9 cellular contexts compared by ENCODE assay signal in the genomic region with DNA sequence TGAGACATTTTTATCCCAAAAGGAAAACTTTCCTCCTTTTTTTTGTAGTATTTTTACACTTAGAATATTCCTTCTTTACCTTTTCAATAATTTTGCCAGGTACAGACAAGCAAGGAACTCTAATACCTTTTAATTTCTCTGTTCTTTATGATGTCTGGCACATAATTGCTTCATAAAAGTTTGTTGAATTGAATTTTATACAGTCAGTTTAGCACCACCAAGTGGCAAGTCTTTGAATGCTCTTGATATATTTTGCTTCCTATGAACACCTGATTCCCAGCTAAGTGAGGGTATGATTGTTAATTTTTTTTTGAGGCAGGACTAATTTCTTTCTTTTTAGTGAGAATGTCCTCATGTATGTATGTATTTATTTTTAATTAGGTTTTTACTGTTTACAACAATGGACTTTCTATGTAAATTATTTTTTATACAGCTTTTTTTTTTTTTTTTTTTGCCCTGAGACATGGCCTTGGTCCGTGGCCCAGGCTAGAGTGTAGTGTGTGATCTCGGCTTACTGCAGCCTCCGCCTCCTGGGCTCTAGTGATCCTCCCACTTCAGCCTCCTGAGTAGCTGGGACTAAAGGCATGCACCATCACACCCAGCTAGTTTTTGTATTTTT. TPM values are rescaled to one million over a fixed set of nuclear protein-coding genes. Genes with fewer than 3 reads are reported as not detected.
DNase-seq lines count a peak whose midpoint lies in the region; ATAC-seq and TF ChIP-seq lines count a peak whose summit lies in the region.
"Had no signal": no experiment of that assay in that cellular context is flagged by ENCODE, and none has a peak within 500 bp of the region (broad histone marks: within the 10 kb centered on the region; RNA-seq: fewer than 3 reads in every experiment).

No MANE protein-coding gene starts in this region.

- H3K36me3 Mint-ChIP-seq in chondrocyte (ENCODE audit: low read depth) (peaks cover 3% of the 10 kb centered on the region), naive B cell (peaks cover 0 to 5% of the 10 kb centered on the region in 2 donors)
- H3K36me3 Mint-ChIP-seq in activated naive CD4-positive, alpha-beta T cell treated with anti-CD3 and anti-CD28 coated beads, Interleukin-2, amount 10 ng/mL, durations not matched to agents 7 days and 5 days = peaks cover 31% of the 10 kb centered on the region

- H3K4me3 Mint-ChIP-seq in chondrocyte (ENCODE audit: unreplicated experiment) (no peak overlapping the region), naive B cell (no peak overlapping the region)
- no peak overlapping the region for H3K4me3 Mint-ChIP-seq in activated naive CD4-positive, alpha-beta T cell treated with anti-CD3 and anti-CD28 coated beads, Interleukin-2, amount 10 ng/mL, durations not matched to agents 7 days and 5 days

- peaks cover 4 to 93% (median 46%) of the 10 kb centered on the region in 11 experiments; a peak in 20 of 22 replicates for H4K20me1 ChIP-seq in BLaER1 treated with 17β-estradiol and CSF1 and Interleukin-3, amounts not matched to agents 10 nM and 100 nM

- no peaks in the 10 kb centered on the region for H3K27me3 Mint-ChIP-seq in chondrocyte (ENCODE audit: low read depth)
- no peaks in the 10 kb centered on the region for H3K27me3 Mint-ChIP-seq in naive B cell
- no peaks in the 10 kb centered on the region for H3K27me3 Mint-ChIP-seq in activated naive CD4-positive, alpha-beta T cell treated with anti-CD3 and anti-CD28 coated beads, Interleukin-2, amount 10 ng/mL, durations not matched to agents 7 days and 5 days
- H3K27me3 Mint-ChIP-seq: IgD-negative memory B cell had no signal

- peak; percentile 61 for ATAC-seq in GM18517 (IDR thresholded peaks at IDR 0.05; ENCODE audit: unreplicated experiment)
- peak; percentile 42 to 66 for ATAC-seq in naive B cell (ENCODE audit: low read depth in 2 of 2)
- no peak for ATAC-seq in HG03460 (IDR thresholded peaks at IDR 0.05; ENCODE audit: unreplicated experiment)

- H3K27ac Mint-ChIP-seq in chondrocyte (ENCODE audit: unreplicated experiment) (no peak overlapping the region), naive B cell (no peak overlapping the region)
- H3K27ac Mint-ChIP-seq in activated naive CD4-positive, alpha-beta T cell treated with anti-CD3 and anti-CD28 coated beads, Interleukin-2, amount 10 ng/mL, durations not matched to agents 7 days and 5 days = no peak overlapping the region

- DNase-seq in NCI-H2196 treated with DMSO at 0.1 percent for 48 hours (lab: John Stamatoyannopoulos, UW; ENCODE audit: unreplicated experiment) = peak; percentile 18
- no peak for DNase-seq in chondrocyte (ENCODE audit: low spot score)
- DNase-seq in naive B cell = no peak
- DNase-seq in NCI-H2107 treated with DMSO at 0.1 percent for 48 hours (lab: John Stamatoyannopoulos, UW; ENCODE audit: unreplicated experiment) = no peak
- no peak for DNase-seq in activated naive CD4-positive, alpha-beta T cell treated with anti-CD3 and anti-CD28 coated beads, Interleukin-2, amount 10 ng/mL, durations not matched to agents 7 days and 5 days

- H3K27ac ChIP-seq in BLaER1 treated with 17β-estradiol and CSF1 and Interleukin-3, amounts not matched to agents 10 nM and 100 nM = peak overlapping the region in 3 of 11 experiments; percentile 18 to 41 (median 31); a peak in 5 of 22 replicates

- CTCF ChIA-PET in activated naive CD4-positive, alpha-beta T cell treated with anti-CD3 and anti-CD28 coated beads, Interleukin-2, amount 10 ng/mL, durations not matched to agents 7 days and 5 days (lab: Charles Lee) = interaction anchor here (0.8 to 3.5 kb wide), 5 partner anchors 9 to 69 kb away, joined by 3 to 31 read pairs (median 7); no protein-coding TSS in a partner anchor

- H3K36me3 ChIP-seq in BLaER1 treated with 17β-estradiol and CSF1 and Interleukin-3, amounts not matched to agents 10 nM and 100 nM = peaks cover 22 to 69% (median 32%) of the 10 kb centered on the region in 11 experiments

- peaks cover 28% of the 10 kb centered on the region for H3K4me1 Mint-ChIP-seq in chondrocyte (ENCODE audit: low read depth)
- H3K4me1 Mint-ChIP-seq in naive B cell = peaks cover 12 to 26% (median 15%) of the 10 kb centered on the region in 3 donors
- H3K4me1 Mint-ChIP-seq in activated naive CD4-positive, alpha-beta T cell treated with anti-CD3 and anti-CD28 coated beads, Interleukin-2, amount 10 ng/mL, durations not matched to agents 7 days and 5 days = peaks cover 18% of the 10 kb centered on the region

- H3K9me3 Mint-ChIP-seq in chondrocyte (ENCODE audit: low read depth) (no peaks in the 10 kb centered on the region), naive B cell (peaks cover 0 to 6% (median 0%) of the 10 kb centered on the region in 7 donors)
- H3K9me3 Mint-ChIP-seq in activated naive CD4-positive, alpha-beta T cell treated with anti-CD3 and anti-CD28 coated beads, Interleukin-2, amount 10 ng/mL, durations not matched to agents 7 days and 5 days = peaks cover 10% of the 10 kb centered on the region
- H3K9me3 Mint-ChIP-seq: IgD-negative memory B cell had no signal

- peak; percentile 84 for TF ChIP-seq CTCF in chondrocyte (IDR thresholded peaks at IDR 0.05)

- no peak overlapping the region for H3K4me3 ChIP-seq in BLaER1 treated with 17β-estradiol and CSF1 and Interleukin-3, amounts not matched to agents 10 nM and 100 nM

- 0 out of 22 replicates have a peak overlapping the region, but pooled peaks of 1 of the 11 experiments have one; percentile 5 for H3K9ac ChIP-seq in BLaER1 treated with 17β-estradiol and CSF1 and Interleukin-3, amounts not matched to agents 10 nM and 100 nM

- no peaks in the 10 kb centered on the region for H3K27me3 ChIP-seq in BLaER1 treated with 17β-estradiol and CSF1 and Interleukin-3, amounts not matched to agents 10 nM and 100 nM

- peak overlapping the region in 7 of 11 experiments; percentile 29 to 68 (median 62); a peak in 12 of 22 replicates for H3K4me2 ChIP-seq in BLaER1 treated with 17β-estradiol and CSF1 and Interleukin-3, amounts not matched to agents 10 nM and 100 nM

- peaks cover 2 to 35% (median 17%) of the 10 kb centered on the region in 10 experiments; a peak in 19 of 20 replicates for H3K4me1 ChIP-seq in BLaER1 treated with 17β-estradiol and CSF1 and Interleukin-3, amounts not matched to agents 10 nM and 100 nM

- peaks cover 4 to 25% (median 24%) of the 10 kb centered on the region in 11 experiments; a peak in 21 of 22 replicates for H3K9me3 ChIP-seq in BLaER1 treated with 17β-estradiol and CSF1 and Interleukin-3, amounts not matched to agents 10 nM and 100 nM (replicated peaks in 1 of 11)

RNA-seq across cellular contexts. Expression of gene TBC1D15, which starts 6.9 kb away (rescaled TPM):
- 31.3 to 40.2 TPM (median 36.1 TPM) in 3 replicates for total RNA-seq in chondrocyte
- 10 to 100 TPM; 34.0 to 46.3 (median 41.0) TPM for polyA plus RNA-seq in naive B cell (ENCODE audit: low read depth in 6 of 6)
